ENCODE assay signal across 23 cellular contexts in the genomic region with DNA sequence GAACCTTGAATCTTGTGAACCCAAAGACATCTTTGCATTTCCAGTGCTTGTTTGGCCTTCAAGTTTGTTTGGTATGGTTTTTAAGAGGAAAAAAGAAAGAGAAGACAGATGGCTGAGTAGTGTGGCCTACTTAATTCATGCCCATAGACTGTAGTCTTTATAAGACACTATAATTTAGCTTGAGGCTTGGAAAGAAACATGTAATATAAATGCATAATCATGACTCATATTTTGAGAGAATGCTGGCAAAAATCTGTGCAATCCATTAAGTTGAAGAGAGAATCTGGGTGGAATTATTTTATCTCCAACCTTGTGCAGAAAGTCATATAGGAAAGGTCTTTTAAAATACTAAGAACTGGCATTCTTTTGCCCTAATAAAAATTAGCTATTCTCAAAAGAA.
"Had no signal": no experiment of that assay in that cellular context is flagged by ENCODE, and none has a peak within 500 bp of the region (broad histone marks: within the 10 kb centered on the region; RNA-seq: fewer than 3 reads in every experiment).

No MANE protein-coding gene starts in this region.

- H3K4me1 Mint-ChIP-seq: naive B cell had no signal

- H3K36me3 ChIP-seq: brain microvascular endothelial cell, upper lobe of left lung had no signal

- H3K9me3 ChIP-seq: heart left ventricle, psoas muscle, upper lobe of left lung had no signal

- H3K27me3 Mint-ChIP-seq: activated T-cell treated with anti-CD3 and anti-CD28 coated beads, Interleukin-2, amount 50 U/mL, for 24 hours; naive B cell had no signal

- ATAC-seq: heart left ventricle; left ventricle myocardium superior; psoas muscle; right cardiac atrium; stimulated activated naive CD8-positive, alpha-beta T cell treated with anti-CD3 and anti-CD28 coated beads, Interleukin-15, Interleukin-2, amounts not matched to agents 100 U/mL and 50 U/mL, for 24 hours; WTC11 had no signal

- H3K9me3 Mint-ChIP-seq: activated naive CD8-positive, alpha-beta T cell treated with anti-CD3 and anti-CD28 coated beads, Interleukin-2, amount 10 ng/mL, durations not matched to agents 7 days and 5 days; activated T-cell treated with anti-CD3 and anti-CD28 coated beads, Interleukin-2, amount 50 U/mL, for 24 hours; activated T-helper 2 cell treated with anti-CD3 and anti-CD28 coated beads, Interferon-gamma antibody, Interleukin-2, Interleukin-4, amounts not matched to agents 10 μg/mL and 5 μg/mL and 100 μg/mL, durations not matched to agents 14 hours and 24 hours and 36 hours; neural crest cell; T-helper 1 cell treated with Interleukin-12 subunit alpha and Interleukin-12 subunit beta and Interleukin-4 antibody, amounts not matched to agents 30 μg/mL and 1 μg/mL, for 36 hours had no signal

- H3K4me1 ChIP-seq: psoas muscle had no signal

- H3K27ac Mint-ChIP-seq: activated naive CD8-positive, alpha-beta T cell treated with anti-CD3 and anti-CD28 coated beads, Interleukin-2, amount 10 ng/mL, durations not matched to agents 7 days and 5 days; activated T-cell treated with anti-CD3 and anti-CD28 coated beads, Interleukin-2, amount 50 U/mL, for 24 hours; activated T-helper 2 cell treated with anti-CD3 and anti-CD28 coated beads, Interferon-gamma antibody, Interleukin-2, Interleukin-4, amounts not matched to agents 10 μg/mL and 5 μg/mL and 100 μg/mL, durations not matched to agents 14 hours and 24 hours and 36 hours; naive B cell; T-helper 1 cell treated with Interleukin-12 subunit alpha and Interleukin-12 subunit beta and Interleukin-4 antibody, amounts not matched to agents 30 μg/mL and 1 μg/mL, for 36 hours; WTC11 had no signal

- H3K27ac ChIP-seq: brain microvascular endothelial cell, heart left ventricle, psoas muscle, upper lobe of left lung had no signal

- H3K4me3 Mint-ChIP-seq: activated naive CD8-positive, alpha-beta T cell treated with anti-CD3 and anti-CD28 coated beads, Interleukin-2, amount 10 ng/mL, durations not matched to agents 7 days and 5 days; activated T-cell treated with anti-CD3 and anti-CD28 coated beads, Interleukin-2, amount 50 U/mL, for 24 hours; naive B cell; neural crest cell; T-helper 1 cell treated with Interleukin-12 subunit alpha and Interleukin-12 subunit beta and Interleukin-4 antibody, amounts not matched to agents 30 μg/mL and 1 μg/mL, for 36 hours; WTC11 had no signal

- H3K4me3 ChIP-seq: heart left ventricle, psoas muscle, upper lobe of left lung had no signal

- DNase-seq: activated CD8-positive, alpha-beta memory T cell treated with anti-CD3 and anti-CD28 coated beads for 24 hours; activated CD8-positive, alpha-beta memory T cell treated with anti-CD3 and anti-CD28 coated beads, Interleukin-2, amount 50 U/mL, for 4 hours; activated naive CD4-positive, alpha-beta T cell treated with Interleukin-2 at 50 U/mL for 16 hours; activated naive CD8-positive, alpha-beta T cell treated with anti-CD3 and anti-CD28 coated beads, Interleukin-2, amount 10 ng/mL, durations not matched to agents 7 days and 5 days; activated T-cell treated with anti-CD3 and anti-CD28 coated beads, Interleukin-2, amount 50 U/mL, for 24 hours; aorta; brain microvascular endothelial cell; caudate nucleus; effector memory CD4-positive, alpha-beta T cell; heart left ventricle; left ventricle myocardium superior; mesenchymal stem cell; naive B cell; psoas muscle; right cardiac atrium; stimulated activated CD4-positive, alpha-beta T cell treated with anti-CD3 and anti-CD28 coated beads, Interleukin-4, amount 100 ng/mL, for 24 hours; stimulated activated naive CD8-positive, alpha-beta T cell treated with anti-CD3 and anti-CD28 coated beads, Interleukin-15, Interleukin-2, amounts not matched to agents 100 U/mL and 50 U/mL, for 24 hours; T1000; upper lobe of left lung had no signal

- H3K36me3 Mint-ChIP-seq: activated naive CD8-positive, alpha-beta T cell treated with anti-CD3 and anti-CD28 coated beads, Interleukin-2, amount 10 ng/mL, durations not matched to agents 7 days and 5 days; naive B cell; WTC11 had no signal

- H3K27me3 ChIP-seq: brain microvascular endothelial cell, heart left ventricle, upper lobe of left lung had no signal
